ENCODE assay signal across 9 cellular contexts in the genomic region with DNA sequence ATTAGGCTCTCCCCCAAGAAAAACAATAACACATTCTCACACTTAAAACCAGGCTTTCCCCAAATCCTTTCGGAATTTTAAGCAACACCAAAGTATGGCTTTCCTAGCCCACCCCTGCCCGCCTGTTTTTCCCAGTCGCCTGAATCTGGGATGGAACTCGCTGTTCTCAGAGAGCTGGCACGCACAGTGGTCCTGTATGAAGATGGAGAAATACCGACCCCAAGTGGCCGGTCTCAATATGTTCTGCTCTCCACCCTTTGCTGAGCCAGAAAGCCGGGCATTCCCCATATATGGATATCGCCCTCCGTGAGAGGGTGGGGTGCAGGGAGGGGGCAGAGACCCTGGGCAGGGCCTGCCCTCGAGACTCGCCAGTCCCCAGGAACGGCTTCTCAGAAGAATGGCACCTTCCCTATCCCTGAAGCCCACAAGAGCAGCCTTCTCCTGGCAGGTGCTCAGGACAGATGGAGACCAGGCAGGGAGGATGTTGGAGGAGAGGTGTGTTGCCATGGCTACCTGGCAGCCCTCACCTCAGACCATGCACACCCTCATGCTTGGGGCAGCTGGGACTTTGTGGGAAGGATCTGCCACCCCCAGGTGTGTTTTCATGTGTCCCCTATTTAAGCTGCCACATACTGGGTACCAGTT. TPM values are rescaled to one million over a fixed set of nuclear protein-coding genes. Genes with fewer than 3 reads are reported as not detected.
A peak's percentile ranks its signal among the peaks of the same experiment; 100 is the strongest.
DNase-seq lines count a peak whose midpoint lies in the region; ATAC-seq, FAIRE-seq and TF ChIP-seq lines count a peak whose summit lies in the region.
"Had no signal": no experiment of that assay in that cellular context is flagged by ENCODE, and none has a peak within 500 bp of the region (broad histone marks: within the 10 kb centered on the region; RNA-seq: fewer than 3 reads in every experiment).

No MANE protein-coding gene starts in this region.

- 5 to 10% (median 8%) methylated on average over 6 to 13 of the region's 13 CpGs for WGBS in adrenal gland, 4 donors
- WGBS in prostate gland = 7% methylated on average over 13 of the region's 13 CpGs

- DNase-seq in 8988T (peak; percentile 70), GM12892 (ENCODE audit: insufficient read length) (no peak), NCI-H226 (peak; percentile 48), adrenal gland (peak; percentile 41 to 80 (median 56)), left cardiac atrium (peak; percentile 78), prostate gland (ENCODE audit: low spot score) (peak; percentile 54), cortex of kidney (lab: John Stamatoyannopoulos, UW) (no peak)

- H3K27ac ChIP-seq in adrenal gland = no peak overlapping the region
- H3K27ac ChIP-seq in prostate gland = peak overlapping the region; percentile 7 to 34

- H3K4me3 ChIP-seq in adrenal gland (no peak overlapping the region), prostate gland (no peak overlapping the region)

- ATAC-seq in left cardiac atrium = peak; percentile 20 to 21
- no peak for ATAC-seq in activated CD4-positive, CD25-positive, alpha-beta regulatory T cell treated with anti-CD3 and anti-CD28 coated beads, Interleukin-2, amount 50 U/mL, for 24 hours
- ATAC-seq: stimulated activated effector memory CD8-positive, alpha-beta T cell treated with anti-CD3 and anti-CD28 coated beads, Interleukin-12 subunit alpha, Interleukin-12 subunit beta, amount 100 ng/mL, for 72 hours had no signal

- H3K27me3 ChIP-seq in adrenal gland (no peaks in the 10 kb centered on the region), prostate gland (replicated peaks; ENCODE audit: insufficient read depth) (no peaks in the 10 kb centered on the region)

- no peak for TF ChIP-seq POLR2A in GM12892 (IDR thresholded peaks at IDR 0.05; ENCODE audit: low read depth, low read length)
- no peak for TF ChIP-seq POLR2A in adrenal gland (IDR thresholded peaks at IDR 0.05)
- TF ChIP-seq POLR2A in prostate gland (IDR thresholded peaks at IDR 0.05) = no peak

- H3K4me1 ChIP-seq in adrenal gland (replicated peaks in 1 of 2) (peaks cover 0 to 8% of the 10 kb centered on the region in 2 donors), prostate gland (replicated peaks) (no peaks in the 10 kb centered on the region)

- peak; percentile 33 for FAIRE-seq in GM12892 (lab: Jason Lieb, UNC)

- H3K9me3 ChIP-seq in adrenal gland (replicated peaks in 1 of 3) (no peaks in the 10 kb centered on the region), prostate gland (no peaks in the 10 kb centered on the region)

- TF ChIP-seq CTCF in adrenal gland (IDR thresholded peaks at IDR 0.05) (peak; percentile 30 to 56 (median 50)), prostate gland (IDR thresholded peaks at IDR 0.05) (peak in 3 of 4 experiments; percentile 44 to 58 (median 55))

- H3K36me3 ChIP-seq in adrenal gland (replicated peaks in 1 of 2) (no peaks in the 10 kb centered on the region), prostate gland (no peaks in the 10 kb centered on the region)

- intact Hi-C loops in adrenal gland (cut with DNase I) (loop anchor here in 1 of 2 donors (5.0 kb wide), 1 partner anchor 94 kb away; no protein-coding TSS in a partner anchor), left cardiac atrium (cut with DNase I) (no loop called here), prostate gland (cut with DNase I) (no loop called here)

RNA-seq across cellular contexts. Expression of a gene that starts 3.4 kb away (rescaled TPM):
- 0.45 TPM for polyA plus RNA-seq in GM12892 (2012; ENCODE audit: missing spikeins)
- total RNA-seq in adrenal gland (under 1 TPM in 6 of 8 donors, not detected in 2; 0.11 to 0.55 (median 0.35) TPM), left cardiac atrium (under 1 TPM; 0.24 to 0.31 TPM), prostate gland (1 to 10 TPM in 1 of 2 donors, under 1 TPM in 1; 0.77 to 2.4 TPM)
- under 1 TPM in 2 of 3 donors, not detected in 1; 0.33 to 0.37 TPM for polyA plus RNA-seq in adrenal gland

RNA-seq across cellular contexts. Expression of a gene that starts 37.9 kb away (rescaled TPM):
- 2.2 TPM for polyA plus RNA-seq in GM12892 (2012; ENCODE audit: missing spikeins)
- total RNA-seq in adrenal gland (10 to 100 TPM in 6 of 8 donors, 1 to 10 TPM in 2; 6.9 to 13.6 (median 10.8) TPM), left cardiac atrium (10 to 100 TPM; 11.0 to 17.3 TPM), prostate gland (10 to 100 TPM; 78.8 to 85.3 TPM)
- 10 to 100 TPM in 1 of 3 donors, 1 to 10 TPM in 2; 5.6 to 14.8 (median 8.6) TPM for polyA plus RNA-seq in adrenal gland

Comparison
In these comparisons a context has a peak if more than half of its experiments do, and no peak if none do; other contexts are left out.
1. DNase-seq: peak in 8988T (single experiment), NCI-H226 (single experiment), adrenal gland (7 of 7), left cardiac atrium (single experiment) and prostate gland (single experiment); none in GM12892 (single experiment) and cortex of kidney (single experiment).
2. H3K27ac ChIP-seq: peak in prostate gland (2 of 2); none in adrenal gland (0 of 5).
3. ATAC-seq: peak in left cardiac atrium (2 of 2); none in activated CD4-positive, CD25-positive, alpha-beta regulatory T cell treated with anti-CD3 and anti-CD28 coated beads, Interleukin-2, amount 50 U/mL, for 24 hours (0 of 2).
4. RNA of a gene that starts 37.9 kb away (total RNA-seq): 78.8 to 85.3 TPM in prostate gland; 11.0 to 17.3 TPM in left cardiac atrium and 6.9 to 13.6 TPM in adrenal gland; every median in the first group is over 4 times any median in the second.